ENCODE assay signal across 18 cellular contexts in the genomic region with DNA sequence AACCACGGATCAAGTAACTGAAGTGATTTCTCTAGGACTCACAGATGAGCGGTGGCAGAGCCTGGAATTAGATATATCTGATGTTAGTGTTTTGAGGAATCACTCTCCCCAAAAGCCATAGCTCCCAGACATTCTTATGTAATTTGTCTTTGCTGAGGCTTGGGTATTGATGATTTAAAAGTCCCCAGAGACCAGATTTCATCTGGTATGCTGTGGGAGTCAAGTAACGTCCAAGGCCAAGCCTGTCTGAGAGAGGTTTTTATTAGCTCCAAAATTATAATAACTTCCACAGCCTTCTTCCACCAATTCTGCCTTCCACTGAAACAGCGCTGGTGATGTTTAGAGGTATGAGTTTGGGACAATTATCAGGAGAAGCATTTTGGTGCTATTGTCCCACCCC. TPM values are rescaled to one million over a fixed set of nuclear protein-coding genes. Genes with fewer than 3 reads are reported as not detected.
"Had no signal": no experiment of that assay in that cellular context is flagged by ENCODE, and none has a peak within 500 bp of the region (broad histone marks: within the 10 kb centered on the region; RNA-seq: fewer than 3 reads in every experiment).

No MANE protein-coding gene starts in this region.

- H3K4me3 Mint-ChIP-seq: naive thymus-derived CD4-positive, alpha-beta T cell had no signal

- H3K36me3 ChIP-seq: sigmoid colon had no signal

- H3K27ac ChIP-seq: dorsolateral prefrontal cortex, foreskin keratinocyte, sigmoid colon had no signal

- H3K27ac Mint-ChIP-seq: naive thymus-derived CD4-positive, alpha-beta T cell had no signal

- H3K27me3 ChIP-seq: dorsolateral prefrontal cortex, foreskin keratinocyte, sigmoid colon had no signal

- H3K4me1 ChIP-seq: foreskin keratinocyte, sigmoid colon had no signal

- H3K9me3 Mint-ChIP-seq: naive thymus-derived CD4-positive, alpha-beta T cell had no signal

- H3K4me3 ChIP-seq: dorsolateral prefrontal cortex, lung, sigmoid colon had no signal

- DNase-seq: cortex of kidney; dorsolateral prefrontal cortex; effector CD8-positive, alpha-beta T cell; foreskin keratinocyte; left colon; left ventricle myocardium superior; mesendoderm; naive thymus-derived CD4-positive, alpha-beta T cell; posterior cingulate gyrus; sigmoid colon; small intestine; stimulated activated CD4-positive, alpha-beta T cell treated with anti-CD3 and anti-CD28 coated beads, Interleukin-12 subunit alpha, Interleukin-12 subunit beta, amount 100 ng/mL, for 4 hours; stimulated activated CD4-positive, alpha-beta T cell treated with anti-CD3 and anti-CD28 coated beads, Interleukin-2, amount 100 ng/mL, for 48 hours; stimulated activated naive CD4-positive, alpha-beta T cell treated with Interleukin-2 at 50 U/mL for 16 hours had no signal

- H3K36me3 Mint-ChIP-seq: naive thymus-derived CD4-positive, alpha-beta T cell had no signal

- H3K9me3 ChIP-seq: sigmoid colon had no signal

RNA-seq across cellular contexts. Expression of gene KCNIP1, which starts 21.3 kb away (rescaled TPM):
- total RNA-seq: esophagus mucosa; foreskin keratinocyte; mononuclear cell; naive thymus-derived CD4-positive, alpha-beta T cell; pulmonary artery endothelial cell had no signal
